18 cellular contexts compared by ENCODE assay signal in genomic region chr11:69970785-69971535, GRCh38.
DNase-seq lines count a peak whose midpoint lies in the region; ATAC-seq and TF ChIP-seq lines count a peak whose summit lies in the region.
"Had no signal": no experiment of that assay in that cellular context is flagged by ENCODE, and none has a peak within 500 bp of the region (broad histone marks: within the 10 kb centered on the region; RNA-seq: fewer than 3 reads in every experiment).

No MANE protein-coding gene starts in this region.

- no peak for ATAC-seq in stimulated activated naive B cell treated with anti-CD40 and anti-IgM and Interleukin-4, amounts not matched to agents 10 μg/mL and 1 μg/mL and 100 μg/mL, for 72 hours (replicated peaks)
- ATAC-seq in gastrocnemius medialis (no peak), HG03280 (IDR thresholded peaks at IDR 0.05; ENCODE audit: unreplicated experiment) (no peak)

- H2AFZ ChIP-seq in mesenchymal stem cell (ENCODE audit: low read depth, low read length), result no peak overlapping the region
- H2AFZ ChIP-seq: PC-9 had no signal

- H3K4me2 ChIP-seq in mesenchymal stem cell (ENCODE audit: low read length, poor library complexity, severe bottlenecking), result no peak overlapping the region
- H3K4me2 ChIP-seq: PC-9 had no signal

- H3K36me3 Mint-ChIP-seq in Caco-2 (ENCODE audit: insufficient read depth, unreplicated experiment), result peaks cover 6% of the 10 kb centered on the region
- no peaks in the 10 kb centered on the region for H3K36me3 Mint-ChIP-seq in stimulated activated naive B cell treated with anti-CD40 and anti-IgM and Interleukin-4, amounts not matched to agents 10 μg/mL and 1 μg/mL and 100 μg/mL, for 72 hours
- H3K36me3 Mint-ChIP-seq: CD4-positive, CD25-positive, alpha-beta regulatory T cell had no signal

- peak overlapping the region; percentile 88 for H3K27ac Mint-ChIP-seq in Caco-2 (ENCODE audit: unreplicated experiment)
- H3K27ac Mint-ChIP-seq in stimulated activated naive B cell treated with anti-CD40 and anti-IgM and Interleukin-4, amounts not matched to agents 10 μg/mL and 1 μg/mL and 100 μg/mL, for 72 hours, result peak overlapping the region; percentile 57

- H2AK5ac ChIP-seq in mesenchymal stem cell (ENCODE audit: low read length, severe bottlenecking), result no peak overlapping the region

- intact Hi-C loops in Caco-2 (cut with micrococcal nuclease; ENCODE audit: unreplicated experiment), result loop anchor here (1.0 kb wide), 2 partner anchors 23 to 97 kb away; no protein-coding TSS in a partner anchor
- intact Hi-C loops in gastrocnemius medialis (cut with DNase I; ENCODE audit: low total_unique reads), result no loop called here

- no peak for TF ChIP-seq POLR2A in gastrocnemius medialis (IDR thresholded peaks at IDR 0.05)

- H3K4me3 Mint-ChIP-seq in Caco-2 (ENCODE audit: unreplicated experiment), result peak overlapping the region; percentile 61
- no peak overlapping the region for H3K4me3 Mint-ChIP-seq in stimulated activated naive B cell treated with anti-CD40 and anti-IgM and Interleukin-4, amounts not matched to agents 10 μg/mL and 1 μg/mL and 100 μg/mL, for 72 hours
- H3K4me3 Mint-ChIP-seq: CD4-positive, CD25-positive, alpha-beta regulatory T cell had no signal

- in situ Hi-C loops in gastrocnemius medialis (cut with MboI; ENCODE audit: low sequenced_read_pairs in 4 of 4), result no loop called here

- no peaks in the 10 kb centered on the region for H3K27me3 ChIP-seq in Caco-2 (replicated peaks; ENCODE audit: control insufficient read depth, insufficient read depth, low read length)
- peaks cover 42 to 75% of the 10 kb centered on the region in 2 experiments for H3K27me3 ChIP-seq in mesenchymal stem cell (ENCODE audit: control insufficient read depth in 1 of 2, insufficient read depth in 1 of 2, low read length in 2 of 2)
- H3K27me3 ChIP-seq in gastrocnemius medialis, result peaks cover 0 to 11% (median 8%) of the 10 kb centered on the region in 3 donors
- H3K27me3 ChIP-seq: SJCRH30 had no signal

- DNase-seq in Caco-2, result no peak
- no peak for DNase-seq in mesenchymal stem cell
- DNase-seq in stimulated activated naive B cell treated with anti-CD40 and anti-IgM and Interleukin-4, amounts not matched to agents 10 μg/mL and 1 μg/mL and 100 μg/mL, for 72 hours, result no peak
- DNase-seq in DMS 273 treated with DMSO at 0.1 percent for 48 hours (lab: John Stamatoyannopoulos, UW), result no peak
- DNase-seq in gastrocnemius medialis, result no peak
- DNase-seq: Calu3, DMS79, GOT3, NCI-H1436, NCI-H2029 treated with DMSO at 0.1 percent for 48 hours, NCI-H2171 treated with DMSO at 0.1 percent for 48 hours, NCI-H510A, NCI-H774, PC-9, SJCRH30 had no signal

- 94% methylated on average over 6 of the region's 6 CpGs for WGBS in mesenchymal stem cell

- H3K23ac ChIP-seq in mesenchymal stem cell (ENCODE audit: low read length in 2 of 2), result no peak overlapping the region

- no peak overlapping the region for H3K18ac ChIP-seq in mesenchymal stem cell (ENCODE audit: low read depth in 1 of 2, low read length in 2 of 2)

- no peak overlapping the region for H3K4ac ChIP-seq in mesenchymal stem cell (ENCODE audit: low read depth in 1 of 2, low read length in 2 of 2)

- H2BK12ac ChIP-seq in mesenchymal stem cell (ENCODE audit: low read length in 2 of 2), result no peak overlapping the region

- peak overlapping the region; percentile 97 for H4K8ac ChIP-seq in mesenchymal stem cell (ENCODE audit: low read length)

- BruUV-seq in Caco-2 (replicated peaks; lab: Mats Ljungman, UMichigan), result no TSS peak

- CTCF ChIA-PET in Caco-2 (lab: Charles Lee), result interaction anchor here (0.6 kb wide), 2 partner anchors 67 to 270 kb away, joined by 3 read pairs; no protein-coding TSS in a partner anchor

- no peak overlapping the region for H2BK15ac ChIP-seq in mesenchymal stem cell (ENCODE audit: low read depth, poor library complexity, severe bottlenecking)

- no peak overlapping the region for H3K14ac ChIP-seq in mesenchymal stem cell (ENCODE audit: low read length in 2 of 2)

- H3K36me3 ChIP-seq in Caco-2 (ENCODE audit: control insufficient read depth, insufficient read depth, low read length) (no peaks in the 10 kb centered on the region), KOPT-K1 (ENCODE audit: insufficient read depth, low read length) (no peaks in the 10 kb centered on the region), mesenchymal stem cell (ENCODE audit: control insufficient read depth in 1 of 2, insufficient read depth in 2 of 2, low read depth in 1 of 2, low read length in 2 of 2) (no peaks in the 10 kb centered on the region), gastrocnemius medialis (no peaks in the 10 kb centered on the region)
- H3K36me3 ChIP-seq: SJCRH30 had no signal

- H3K4me1 ChIP-seq in Caco-2 (peaks cover 91% of the 10 kb centered on the region), mesenchymal stem cell (ENCODE audit: control insufficient read depth, insufficient read depth, low read depth, low read length) (peaks cover 5% of the 10 kb centered on the region), gastrocnemius medialis (no peaks in the 10 kb centered on the region)
- H3K4me1 ChIP-seq: SJCRH30 had no signal

- TF ChIP-seq CTCF in Caco-2 (IDR thresholded peaks at IDR 0.05; ENCODE audit: insufficient read depth in 1 of 2, low read depth in 1 of 2, low read length in 1 of 2, severe bottlenecking in 1 of 2, unreplicated experiment in 1 of 2) (no peak), gastrocnemius medialis (IDR thresholded peaks at IDR 0.05 in 4 of 5, conservative IDR thresholded peaks at IDR 0.05 in 1 of 5) (no peak)

- no peak overlapping the region for H2BK5ac ChIP-seq in mesenchymal stem cell (ENCODE audit: low read depth, low read length, poor library complexity, severe bottlenecking)

- peak overlapping the region; percentile 82 for H4K91ac ChIP-seq in mesenchymal stem cell (ENCODE audit: low read length)

- H3K9ac ChIP-seq in mesenchymal stem cell (ENCODE audit: low read length), result no peak overlapping the region

- H3K9me3 Mint-ChIP-seq in Caco-2 (ENCODE audit: unreplicated experiment), result no peaks in the 10 kb centered on the region
- no peaks in the 10 kb centered on the region for H3K9me3 Mint-ChIP-seq in stimulated activated naive B cell treated with anti-CD40 and anti-IgM and Interleukin-4, amounts not matched to agents 10 μg/mL and 1 μg/mL and 100 μg/mL, for 72 hours

- H3K4me1 Mint-ChIP-seq in Caco-2 (ENCODE audit: low read depth, unreplicated experiment), result peaks cover 58% of the 10 kb centered on the region
- H3K4me1 Mint-ChIP-seq in stimulated activated naive B cell treated with anti-CD40 and anti-IgM and Interleukin-4, amounts not matched to agents 10 μg/mL and 1 μg/mL and 100 μg/mL, for 72 hours, result peaks cover 19 to 44% of the 10 kb centered on the region in 2 donors

- no peaks in the 10 kb centered on the region for H3K79me1 ChIP-seq in mesenchymal stem cell (replicated peaks; ENCODE audit: low read length, poor library complexity, severe bottlenecking)

- H3K9me3 ChIP-seq in Caco-2 (no peaks in the 10 kb centered on the region), KOPT-K1 (ENCODE audit: insufficient read depth, low read length, poor library complexity, severe bottlenecking) (no peaks in the 10 kb centered on the region), mesenchymal stem cell (ENCODE audit: control insufficient read depth, low read length) (no peaks in the 10 kb centered on the region), gastrocnemius medialis (no peaks in the 10 kb centered on the region)
- H3K9me3 ChIP-seq: SJCRH30 had no signal

- H3K27me3 Mint-ChIP-seq in Caco-2 (ENCODE audit: insufficient read depth, unreplicated experiment), result no peaks in the 10 kb centered on the region
- H3K27me3 Mint-ChIP-seq in stimulated activated naive B cell treated with anti-CD40 and anti-IgM and Interleukin-4, amounts not matched to agents 10 μg/mL and 1 μg/mL and 100 μg/mL, for 72 hours, result no peaks in the 10 kb centered on the region
- H3K27me3 Mint-ChIP-seq: CD4-positive, CD25-positive, alpha-beta regulatory T cell had no signal

- H3K27ac ChIP-seq in KOPT-K1 (ENCODE audit: low read depth, low read length, poor library complexity, severe bottlenecking) (peak overlapping the region; percentile 74), mesenchymal stem cell (ENCODE audit: low read length, poor library complexity, severe bottlenecking) (no peak overlapping the region), gastrocnemius medialis (no peak overlapping the region)
- H3K27ac ChIP-seq: PC-9, SJCRH30 had no signal

- no peak overlapping the region for H2BK120ac ChIP-seq in mesenchymal stem cell (ENCODE audit: low read depth, low read length)

- no peak overlapping the region for H3K4me3 ChIP-seq in Caco-2 (ENCODE audit: low read depth, low read length)
- no peak overlapping the region for H3K4me3 ChIP-seq in mesenchymal stem cell (ENCODE audit: insufficient read depth in 1 of 2, low read depth in 1 of 2, low read length in 2 of 2)
- H3K4me3 ChIP-seq in gastrocnemius medialis, result no peak overlapping the region
- H3K4me3 ChIP-seq: PC-9, SJCRH30 had no signal

- POLR2A ChIA-PET in Caco-2 (lab: Charles Lee), result no interaction called here
